In the genomic region with DNA sequence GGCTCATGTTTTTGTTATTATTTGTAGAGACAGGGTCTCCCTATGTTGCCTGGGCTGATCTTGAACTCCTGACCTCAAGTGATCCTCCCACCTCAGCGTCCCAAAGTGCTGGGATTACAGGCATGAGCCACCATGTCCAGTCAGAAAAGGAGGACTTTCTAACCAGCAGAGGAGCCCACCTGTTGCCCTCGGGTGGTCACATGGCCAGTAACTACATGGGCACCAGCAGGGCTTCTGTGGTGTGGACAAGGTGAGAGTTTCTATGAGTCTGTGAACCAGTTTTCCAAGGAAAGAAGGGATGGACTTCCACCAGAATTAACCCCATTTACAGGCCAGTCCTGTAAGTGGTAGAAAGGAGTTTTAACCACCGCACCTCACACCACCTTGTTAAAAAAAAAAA, we compare ENCODE assay signal across 2 cellular contexts.
TF ChIP-seq lines count a peak whose summit lies in the region.

No MANE protein-coding gene starts in this region.

TF ChIP-seq in A549, 52 proteins besides CTCF, POLR2A, EP300 and RAD21:
- TF ChIP-seq, protein P1, sequence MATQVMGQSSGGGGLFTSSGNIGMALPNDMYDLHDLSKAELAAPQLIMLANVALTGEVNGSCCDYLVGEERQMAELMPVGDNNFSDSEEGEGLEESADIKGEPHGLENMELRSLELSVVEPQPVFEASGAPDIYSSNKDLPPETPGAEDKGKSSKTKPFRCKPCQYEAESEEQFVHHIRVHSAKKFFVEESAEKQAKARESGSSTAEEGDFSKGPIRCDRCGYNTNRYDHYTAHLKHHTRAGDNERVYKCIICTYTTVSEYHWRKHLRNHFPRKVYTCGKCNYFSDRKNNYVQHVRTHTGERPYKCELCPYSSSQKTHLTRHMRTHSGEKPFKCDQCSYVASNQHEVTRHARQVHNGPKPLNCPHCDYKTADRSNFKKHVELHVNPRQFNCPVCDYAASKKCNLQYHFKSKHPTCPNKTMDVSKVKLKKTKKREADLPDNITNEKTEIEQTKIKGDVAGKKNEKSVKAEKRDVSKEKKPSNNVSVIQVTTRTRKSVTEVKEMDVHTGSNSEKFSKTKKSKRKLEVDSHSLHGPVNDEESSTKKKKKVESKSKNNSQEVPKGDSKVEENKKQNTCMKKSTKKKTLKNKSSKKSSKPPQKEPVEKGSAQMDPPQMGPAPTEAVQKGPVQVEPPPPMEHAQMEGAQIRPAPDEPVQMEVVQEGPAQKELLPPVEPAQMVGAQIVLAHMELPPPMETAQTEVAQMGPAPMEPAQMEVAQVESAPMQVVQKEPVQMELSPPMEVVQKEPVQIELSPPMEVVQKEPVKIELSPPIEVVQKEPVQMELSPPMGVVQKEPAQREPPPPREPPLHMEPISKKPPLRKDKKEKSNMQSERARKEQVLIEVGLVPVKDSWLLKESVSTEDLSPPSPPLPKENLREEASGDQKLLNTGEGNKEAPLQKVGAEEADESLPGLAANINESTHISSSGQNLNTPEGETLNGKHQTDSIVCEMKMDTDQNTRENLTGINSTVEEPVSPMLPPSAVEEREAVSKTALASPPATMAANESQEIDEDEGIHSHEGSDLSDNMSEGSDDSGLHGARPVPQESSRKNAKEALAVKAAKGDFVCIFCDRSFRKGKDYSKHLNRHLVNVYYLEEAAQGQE (IDR thresholded peaks at IDR 0.05) = no peak
- TF ChIP-seq FOXS1 (CRISPR knock-in tag; IDR thresholded peaks at IDR 0.05) (no peak), CEBPB (IDR thresholded peaks at IDR 0.05) (no peak), HEYL (CRISPR knock-in tag; IDR thresholded peaks at IDR 0.05) (no peak), HDAC2 (IDR thresholded peaks at IDR 0.05) (no peak), EHF (CRISPR knock-in tag; IDR thresholded peaks at IDR 0.05) (no peak), HOXB5 (CRISPR knock-in tag; IDR thresholded peaks at IDR 0.05) (no peak), HOXA7 (CRISPR knock-in tag; IDR thresholded peaks at IDR 0.05) (no peak), EHMT2 (IDR thresholded peaks at IDR 0.05; ENCODE audit: low read depth) (no peak), MAFK (IDR thresholded peaks at IDR 0.05; ENCODE audit: partially characterized antibody) (no peak), RARB (CRISPR knock-in tag; IDR thresholded peaks at IDR 0.05) (no peak), PHF8 (IDR thresholded peaks at IDR 0.05; ENCODE audit: borderline replicate concordance, low read depth) (no peak), NFE2L2 (conservative IDR thresholded peaks at IDR 0.05; ENCODE audit: low read length) (no peak)
- TF ChIP-seq, protein P2, sequence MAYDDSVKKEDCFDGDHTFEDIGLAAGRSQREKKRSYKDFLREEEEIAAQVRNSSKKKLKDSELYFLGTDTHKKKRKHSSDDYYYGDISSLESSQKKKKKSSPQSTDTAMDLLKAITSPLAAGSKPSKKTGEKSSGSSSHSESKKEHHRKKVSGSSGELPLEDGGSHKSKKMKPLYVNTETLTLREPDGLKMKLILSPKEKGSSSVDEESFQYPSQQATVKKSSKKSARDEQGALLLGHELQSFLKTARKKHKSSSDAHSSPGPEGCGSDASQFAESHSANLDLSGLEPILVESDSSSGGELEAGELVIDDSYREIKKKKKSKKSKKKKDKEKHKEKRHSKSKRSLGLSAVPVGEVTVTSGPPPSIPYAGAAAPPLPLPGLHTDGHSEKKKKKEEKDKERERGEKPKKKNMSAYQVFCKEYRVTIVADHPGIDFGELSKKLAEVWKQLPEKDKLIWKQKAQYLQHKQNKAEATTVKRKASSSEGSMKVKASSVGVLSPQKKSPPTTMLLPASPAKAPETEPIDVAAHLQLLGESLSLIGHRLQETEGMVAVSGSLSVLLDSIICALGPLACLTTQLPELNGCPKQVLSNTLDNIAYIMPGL (CRISPR knock-in tag; IDR thresholded peaks at IDR 0.05; ENCODE audit: borderline replicate concordance) = no peak
- TF ChIP-seq, protein P3, sequence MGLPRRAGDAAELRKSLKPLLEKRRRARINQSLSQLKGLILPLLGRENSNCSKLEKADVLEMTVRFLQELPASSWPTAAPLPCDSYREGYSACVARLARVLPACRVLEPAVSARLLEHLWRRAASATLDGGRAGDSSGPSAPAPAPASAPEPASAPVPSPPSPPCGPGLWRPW (IDR thresholded peaks at IDR 0.05) = no peak
- TF ChIP-seq, protein P4, sequence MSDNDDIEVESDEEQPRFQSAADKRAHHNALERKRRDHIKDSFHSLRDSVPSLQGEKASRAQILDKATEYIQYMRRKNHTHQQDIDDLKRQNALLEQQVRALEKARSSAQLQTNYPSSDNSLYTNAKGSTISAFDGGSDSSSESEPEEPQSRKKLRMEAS (IDR thresholded peaks at IDR 0.05) = no peak

TF ChIP-seq in IMR-90, 13 proteins besides CTCF, POLR2A, EP300 and RAD21:
- TF ChIP-seq RFX5 (IDR thresholded peaks at IDR 0.05; ENCODE audit: low read depth, low read length) (no peak), MAFK (IDR thresholded peaks at IDR 0.05; ENCODE audit: low read depth, low read length) (no peak), RCOR1 (IDR thresholded peaks at IDR 0.05; ENCODE audit: insufficient replicate concordance, low read length) (no peak), CHD1 (IDR thresholded peaks at IDR 0.05; ENCODE audit: low read depth, low read length) (no peak), CEBPB (IDR thresholded peaks at IDR 0.05; ENCODE audit: low read depth, low read length) (no peak), SMC3 (IDR thresholded peaks at IDR 0.05; ENCODE audit: low read depth, low read length) (no peak), NFE2L2 (IDR thresholded peaks at IDR 0.05; ENCODE audit: low read depth, low read length) (no peak), BHLHE40 (IDR thresholded peaks at IDR 0.05; ENCODE audit: low read depth, low read length) (no peak), MAZ (IDR thresholded peaks at IDR 0.05; ENCODE audit: borderline replicate concordance, low read depth, low read length) (no peak), MXI1 (IDR thresholded peaks at IDR 0.05; ENCODE audit: borderline replicate concordance, low read depth, low read length) (no peak), FOS (IDR thresholded peaks at IDR 0.05; ENCODE audit: low read depth, low read length) (no peak)
- TF ChIP-seq, protein P5, sequence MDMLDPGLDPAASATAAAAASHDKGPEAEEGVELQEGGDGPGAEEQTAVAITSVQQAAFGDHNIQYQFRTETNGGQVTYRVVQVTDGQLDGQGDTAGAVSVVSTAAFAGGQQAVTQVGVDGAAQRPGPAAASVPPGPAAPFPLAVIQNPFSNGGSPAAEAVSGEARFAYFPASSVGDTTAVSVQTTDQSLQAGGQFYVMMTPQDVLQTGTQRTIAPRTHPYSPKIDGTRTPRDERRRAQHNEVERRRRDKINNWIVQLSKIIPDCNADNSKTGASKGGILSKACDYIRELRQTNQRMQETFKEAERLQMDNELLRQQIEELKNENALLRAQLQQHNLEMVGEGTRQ (IDR thresholded peaks at IDR 0.05; ENCODE audit: low read depth, low read length) = no peak
- TF ChIP-seq, protein P6, sequence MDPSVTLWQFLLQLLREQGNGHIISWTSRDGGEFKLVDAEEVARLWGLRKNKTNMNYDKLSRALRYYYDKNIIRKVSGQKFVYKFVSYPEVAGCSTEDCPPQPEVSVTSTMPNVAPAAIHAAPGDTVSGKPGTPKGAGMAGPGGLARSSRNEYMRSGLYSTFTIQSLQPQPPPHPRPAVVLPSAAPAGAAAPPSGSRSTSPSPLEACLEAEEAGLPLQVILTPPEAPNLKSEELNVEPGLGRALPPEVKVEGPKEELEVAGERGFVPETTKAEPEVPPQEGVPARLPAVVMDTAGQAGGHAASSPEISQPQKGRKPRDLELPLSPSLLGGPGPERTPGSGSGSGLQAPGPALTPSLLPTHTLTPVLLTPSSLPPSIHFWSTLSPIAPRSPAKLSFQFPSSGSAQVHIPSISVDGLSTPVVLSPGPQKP (IDR thresholded peaks at IDR 0.05; ENCODE audit: borderline replicate concordance, low read depth, low read length) = no peak
